In the genomic region with DNA sequence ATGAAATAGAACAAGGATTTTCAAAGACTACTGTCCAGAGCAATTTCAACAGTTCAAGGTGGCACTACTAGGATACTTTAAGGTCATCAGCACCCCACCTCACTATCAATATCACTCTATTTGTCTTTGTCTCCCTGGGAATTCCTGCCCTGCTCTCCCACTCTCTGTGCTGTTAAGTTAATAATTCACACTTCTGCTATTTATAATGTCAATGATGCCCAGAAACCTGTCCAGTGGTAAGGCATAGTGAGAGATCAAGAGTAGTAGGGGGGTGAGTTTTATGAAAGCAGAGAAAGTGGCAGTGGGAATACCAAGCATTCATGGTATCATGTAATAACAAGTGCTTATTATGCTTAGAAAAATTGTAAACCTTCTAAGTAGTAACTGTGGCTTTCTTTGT, we compare ENCODE assay signal across 34 cellular contexts. TPM values are rescaled to one million over a fixed set of nuclear protein-coding genes. Genes with fewer than 3 reads are reported as not detected.
"Had no signal": no experiment of that assay in that cellular context is flagged by ENCODE, and none has a peak within 500 bp of the region (broad histone marks: within the 10 kb centered on the region; RNA-seq: fewer than 3 reads in every experiment).

No MANE protein-coding gene starts in this region.

- H3K27me3 ChIP-seq: colonic mucosa, esophagus squamous epithelium, gastrocnemius medialis, left lung had no signal

- H3K4me3 ChIP-seq: colonic mucosa, esophagus squamous epithelium, gastrocnemius medialis, heart right ventricle, left lung, lower lobe of right lung, mucosa of descending colon had no signal

- H3K4me1 ChIP-seq: colonic mucosa, esophagus squamous epithelium, gastrocnemius medialis, heart right ventricle, left lung, lower lobe of right lung had no signal

- H3K36me3 ChIP-seq: colonic mucosa, esophagus squamous epithelium, gastrocnemius medialis, heart right ventricle, left lung, lower lobe of right lung had no signal

- H3K9me3 ChIP-seq: colonic mucosa, esophagus squamous epithelium, gastrocnemius medialis, left lung, lower lobe of right lung, mucosa of descending colon had no signal

- H3K27ac Mint-ChIP-seq: dendritic cell treated with granulocyte-macrophage colony-stimulating factor and Interleukin-4, amounts not matched to agents 40 ng/mL and 50 ng/mL, for 4 days; effector memory CD8-positive, alpha-beta T cell; endodermal cell; immature natural killer cell; mesothelial cell of epicardium had no signal

- H3K4me3 Mint-ChIP-seq: dendritic cell treated with granulocyte-macrophage colony-stimulating factor and Interleukin-4, amounts not matched to agents 40 ng/mL and 50 ng/mL, for 4 days; effector memory CD8-positive, alpha-beta T cell; endodermal cell; immature natural killer cell; mesothelial cell of epicardium had no signal

- DNase-seq: colonic mucosa; cortex of kidney; effector CD8-positive, alpha-beta T cell; effector memory CD8-positive, alpha-beta T cell; endodermal cell; erythroblast; esophagus squamous epithelium; foreskin fibroblast; foreskin melanocyte; gastrocnemius medialis; glutamatergic neuron; head of caudate nucleus; heart right ventricle; hypothalamus; immature natural killer cell; left cardiac atrium; left lung; left ventricle myocardium superior; lower lobe of right lung; mesenchymal stem cell; mucosa of descending colon had no signal

- H3K36me3 Mint-ChIP-seq: immature natural killer cell had no signal

- H3K9me3 Mint-ChIP-seq: effector memory CD8-positive, alpha-beta T cell had no signal

- H3K4me1 Mint-ChIP-seq: immature natural killer cell, mesothelial cell of epicardium had no signal

- ATAC-seq: effector memory CD8-positive, alpha-beta T cell; esophagus mucosa; gastrocnemius medialis; heart right ventricle; left cardiac atrium; left lung; left ventricle myocardium superior; lower lobe of right lung; mucosa of descending colon had no signal

- H3K27ac ChIP-seq: colonic mucosa, epithelial cell of prostate, esophagus squamous epithelium, gastrocnemius medialis, heart right ventricle, left lung, lower lobe of right lung had no signal

RNA-seq across cellular contexts. Expression of gene TMCO5A, which starts 7.3 kb away (rescaled TPM):
- total RNA-seq: chondrocyte, colonic mucosa, dermis microvascular lymphatic vessel endothelial cell, endodermal cell, esophagus mucosa, esophagus squamous epithelium, gastrocnemius medialis, glomerular endothelial cell, heart right ventricle, kidney epithelial cell, left cardiac atrium, left lung, left ventricle myocardium superior, lower leg skin, lower lobe of right lung, lung microvascular endothelial cell, mesenteric fat pad, mesothelial cell of epicardium, mucosa of descending colon, myocyte had no signal
- polyA plus RNA-seq: heart right ventricle, immature natural killer cell, keratinocyte had no signal
